1 cellular context compared by ENCODE assay signal in the genomic region with DNA sequence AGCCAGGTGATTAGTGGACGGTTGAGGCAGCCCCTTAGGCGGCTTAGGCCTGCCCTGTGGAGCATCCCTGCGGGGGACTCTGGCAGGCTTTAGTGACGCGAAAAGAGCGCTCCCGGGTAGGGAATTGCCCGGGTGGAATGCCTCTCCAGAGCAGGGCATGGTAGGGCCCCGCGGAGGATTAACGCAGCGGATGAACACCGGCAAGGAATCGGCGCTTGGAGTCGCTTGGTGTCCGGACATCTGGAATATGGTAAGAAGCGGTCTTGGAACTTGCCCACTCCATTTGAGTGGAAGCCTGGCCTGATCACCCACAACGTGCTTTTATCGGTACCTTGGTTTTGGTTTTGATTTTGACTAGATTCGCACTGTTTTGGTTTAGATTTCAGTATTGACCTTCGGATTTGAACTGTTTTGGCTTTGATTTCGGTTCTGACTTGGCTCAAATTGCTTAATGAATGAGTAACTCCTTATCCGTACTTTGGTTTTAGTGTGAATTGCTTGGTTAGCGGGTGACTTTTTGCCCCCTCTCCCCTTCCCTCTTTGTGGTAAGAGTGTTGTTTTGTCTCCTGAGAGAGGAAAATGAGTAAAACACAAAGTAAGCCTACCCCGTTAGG.
A peak's percentile ranks its signal among the peaks of the same experiment; 100 is the strongest.
TF ChIP-seq lines count a peak whose summit lies in the region.

No MANE protein-coding gene starts in this region.

TF ChIP-seq in K562, 482 proteins besides CTCF, POLR2A, EP300 and RAD21:
- 0 out of 4 replicates have a peak, but pooled peaks of 1 of the 2 experiments have one; percentile 18 for TF ChIP-seq HDAC1 (IDR thresholded peaks at IDR 0.05)
- TF ChIP-seq KDM1A (IDR thresholded peaks at IDR 0.05): peak; percentile 68 to 84; a peak in 3 of 4 replicates
- no peak for TF ChIP-seq ARNT (IDR thresholded peaks at IDR 0.05)
